In genomic region chr10:14820775-14821154, GRCh38 we compare ENCODE assay signal across 18 cellular contexts. TPM values are rescaled to one million over a fixed set of nuclear protein-coding genes. Genes with fewer than 3 reads are reported as not detected.
DNase-seq lines count a peak whose midpoint lies in the region; ATAC-seq, FAIRE-seq and TF ChIP-seq lines count a peak whose summit lies in the region.
"Had no signal": no experiment of that assay in that cellular context is flagged by ENCODE, and none has a peak within 500 bp of the region (broad histone marks: within the 10 kb centered on the region; RNA-seq: fewer than 3 reads in every experiment).

No MANE protein-coding gene starts in this region.

- H4K91ac ChIP-seq in IMR-90 (ENCODE audit: insufficient read depth, low read depth, low read length) = peak overlapping the region; percentile 72

- no peak for TF ChIP-seq POLR2A in IMR-90 (IDR thresholded peaks at IDR 0.05; ENCODE audit: low read depth, low read length)

- TF ChIP-seq RAD21 in IMR-90 (IDR thresholded peaks at IDR 0.05; ENCODE audit: low read length) = no peak

- H3K4me3 ChIP-seq in IMR-90 (ENCODE audit: insufficient read depth, low read depth, low read length) = no peak overlapping the region
- no peak overlapping the region for H3K4me3 ChIP-seq in SJSA1
- H3K4me3 ChIP-seq in small intestine (ENCODE audit: low read depth in 1 of 2, low read length in 2 of 2) = no peak overlapping the region
- H3K4me3 ChIP-seq: BLaER1, cardiac muscle cell, heart left ventricle, prostate gland had no signal

- in situ Hi-C loops in IMR-90 (cut with MboI; ENCODE audit: low sequenced_read_pairs) = loop anchor here (5.0 to 25.0 kb wide), 3 partner anchors 226 to 633 kb away; no protein-coding TSS in a partner anchor

- no peak overlapping the region for H2BK5ac ChIP-seq in IMR-90 (ENCODE audit: low read depth, low read length, poor library complexity, severe bottlenecking)

- H3K9me3 Mint-ChIP-seq in stimulated activated memory B cell treated with anti-CD40 and anti-IgM and Interleukin-4, amounts not matched to agents 10 μg/mL and 1 μg/mL and 100 μg/mL, for 72 hours = no peaks in the 10 kb centered on the region
- H3K9me3 Mint-ChIP-seq: activated T-helper 1 cell treated with anti-CD3 and anti-CD28 coated beads, Interleukin-12 subunit alpha, Interleukin-12 subunit beta, Interleukin-2, Interleukin-4 antibody, amounts not matched to agents 30 ng/mL and 10 ng/mL and 1 ng/mL, durations not matched to agents 14 hours and 24 hours and 36 hours; naive thymus-derived CD4-positive, alpha-beta T cell; type B pancreatic cell had no signal

- H4K8ac ChIP-seq in IMR-90 (ENCODE audit: low read depth in 2 of 2, low read length in 2 of 2) = peak overlapping the region; percentile 12 to 49; a peak in 3 of 4 replicates

- H3K9ac ChIP-seq in IMR-90 (ENCODE audit: low read depth, low read length) = no peak overlapping the region
- H3K9ac ChIP-seq: BLaER1 had no signal

- POLR2A ChIA-PET in IMR-90 (lab: Charles Lee; ENCODE audit: unreplicated experiment) = no interaction called here

- no peaks in the 10 kb centered on the region for H4K20me1 ChIP-seq in IMR-90 (ENCODE audit: insufficient read depth, low read length)
- H4K20me1 ChIP-seq: BLaER1 had no signal

- DNase-seq in IMR-90 (no peak), SJSA1 (ENCODE audit: low read depth in 1 of 2, low spot score in 2 of 2) (no peak), small intestine (no peak)
- DNase-seq: DMS53; heart left ventricle; naive thymus-derived CD4-positive, alpha-beta T cell; NCI-H748 treated with DMSO at 0.1 percent for 48 hours; RPMI8226; stimulated activated CD4-positive, alpha-beta T cell treated with anti-CD3 and anti-CD28 coated beads, Interleukin-12 subunit alpha, Interleukin-12 subunit beta, amount 100 ng/mL, for 4 hours; stimulated activated naive CD8-positive, alpha-beta T cell treated with anti-CD3 and anti-CD28 coated beads, Interleukin-15, Interleukin-2, amounts not matched to agents 100 U/mL and 50 U/mL, for 24 hours; WERI-Rb-1 had no signal

- no peak for TF ChIP-seq CTCF in IMR-90 (conservative IDR thresholded peaks at IDR 0.05; ENCODE audit: low read depth, low read length)

- 100% methylated on average over 3 of the region's 5 CpGs; no CpG with 5 or more reads in 1 of the 2 experiments for WGBS in IMR-90 (ENCODE audit: extremely low coverage in 2 of 2, insufficient read length in 1 of 2), 2 experiments
- WGBS in small intestine, 3 donors = 91 to 95% (median 94%) methylated on average over 5 of the region's 5 CpGs

- no peaks in the 10 kb centered on the region for H3K36me3 ChIP-seq in IMR-90 (ENCODE audit: control insufficient read depth, insufficient read depth, low read length)
- no peaks in the 10 kb centered on the region for H3K36me3 ChIP-seq in SJSA1
- H3K36me3 ChIP-seq in small intestine (ENCODE audit: control insufficient read depth in 2 of 2, insufficient read depth in 2 of 2, low read length in 2 of 2) = no peaks in the 10 kb centered on the region
- H3K36me3 ChIP-seq: BLaER1, cardiac muscle cell, heart left ventricle, prostate gland, WERI-Rb-1 had no signal

- no peak for ATAC-seq in IMR-90 (ENCODE audit: low read depth)
- ATAC-seq in stimulated activated memory B cell treated with anti-CD40 and anti-IgM and Interleukin-4, amounts not matched to agents 10 μg/mL and 1 μg/mL and 100 μg/mL, for 72 hours = no peak
- no peak for ATAC-seq in HG02981 (IDR thresholded peaks at IDR 0.05; ENCODE audit: unreplicated experiment)
- ATAC-seq: naive thymus-derived CD4-positive, alpha-beta T cell; stimulated activated naive CD8-positive, alpha-beta T cell treated with anti-CD3 and anti-CD28 coated beads, Interleukin-15, Interleukin-2, amounts not matched to agents 100 U/mL and 50 U/mL, for 24 hours had no signal

- H3K79me1 ChIP-seq in IMR-90 (ENCODE audit: low read depth in 1 of 2, low read length in 2 of 2) = peaks cover 0 to 4% of the 10 kb centered on the region in 2 experiments; a peak in 1 of 4 replicates

- H3K4me1 ChIP-seq in IMR-90 (ENCODE audit: control insufficient read depth, insufficient read depth, low read length) (peaks cover 3% of the 10 kb centered on the region), SJSA1 (replicated peaks) (peaks cover 13% of the 10 kb centered on the region), small intestine (ENCODE audit: control insufficient read depth in 2 of 2, insufficient read depth in 1 of 2, low read depth in 1 of 2, low read length in 1 of 2) (peaks cover 0 to 3% of the 10 kb centered on the region in 2 donors)
- H3K4me1 ChIP-seq: prostate gland had no signal

- H2AK9ac ChIP-seq in IMR-90 (replicated peaks; ENCODE audit: low read depth, low read length, poor library complexity) = no peak overlapping the region

- H3K9me3 ChIP-seq in IMR-90 (ENCODE audit: control insufficient read depth, insufficient read depth, low read length) = no peaks in the 10 kb centered on the region
- no peaks in the 10 kb centered on the region for H3K9me3 ChIP-seq in SJSA1 (replicated peaks)
- H3K9me3 ChIP-seq in small intestine (ENCODE audit: control insufficient read depth, low read depth) = no peaks in the 10 kb centered on the region
- H3K9me3 ChIP-seq: BLaER1, heart left ventricle, prostate gland had no signal

- no peak overlapping the region for H3K27ac ChIP-seq in IMR-90 (ENCODE audit: insufficient read depth, low read length)
- H3K27ac ChIP-seq in SJSA1 = peak overlapping the region; percentile 80
- no peak overlapping the region for H3K27ac ChIP-seq in small intestine (ENCODE audit: low read depth in 1 of 2, low read length in 1 of 2)
- H3K27ac ChIP-seq: BLaER1, cardiac muscle cell, heart left ventricle, prostate gland, WERI-Rb-1 had no signal

- CTCF ChIA-PET in IMR-90 (lab: Yijun Ruan, JAX) = no interaction called here

- dilution Hi-C loops in IMR-90 (cut with HindIII; ENCODE audit: low sequenced_read_pairs, unreplicated experiment) = no loop called here

- H3K36me3 Mint-ChIP-seq in stimulated activated memory B cell treated with anti-CD40 and anti-IgM and Interleukin-4, amounts not matched to agents 10 μg/mL and 1 μg/mL and 100 μg/mL, for 72 hours = no peaks in the 10 kb centered on the region
- H3K36me3 Mint-ChIP-seq: type B pancreatic cell had no signal

- H4K5ac ChIP-seq in IMR-90 (ENCODE audit: low read depth, low read length) = no peak overlapping the region

- peak overlapping the region; percentile 79; the same call in 1 of the 3 replicates for H2BK15ac ChIP-seq in IMR-90 (ENCODE audit: low read depth, low read length)

- H3K4ac ChIP-seq in IMR-90 (ENCODE audit: low read depth, low read length) = peak overlapping the region; percentile 73

- peaks cover 19% of the 10 kb centered on the region for H3K4me1 Mint-ChIP-seq in stimulated activated memory B cell treated with anti-CD40 and anti-IgM and Interleukin-4, amounts not matched to agents 10 μg/mL and 1 μg/mL and 100 μg/mL, for 72 hours

- peak overlapping the region; percentile 79 for H2BK120ac ChIP-seq in IMR-90 (ENCODE audit: low read depth, low read length)

- intact Hi-C loops in IMR-90 (cut with micrococcal nuclease) = loop anchor here (5.0 to 10.0 kb wide), 2 partner anchors 163 to 626 kb away; no protein-coding TSS in a partner anchor

- no peak overlapping the region for H3K56ac ChIP-seq in IMR-90 (ENCODE audit: extremely low read depth, insufficient read depth, low read length)

- H3K9me1 ChIP-seq in IMR-90 (ENCODE audit: insufficient read depth, low read length) = peaks cover 4% of the 10 kb centered on the region; the same call in 1 of the 2 replicates

- H2BK20ac ChIP-seq in IMR-90 (ENCODE audit: low read depth, low read length) = peak overlapping the region; percentile 91

- H3K27me3 ChIP-seq in IMR-90 (ENCODE audit: control insufficient read depth, insufficient read depth, low read length) = peaks cover 2% of the 10 kb centered on the region
- H3K27me3 ChIP-seq in SJSA1 (replicated peaks) = no peaks in the 10 kb centered on the region
- no peaks in the 10 kb centered on the region for H3K27me3 ChIP-seq in small intestine (ENCODE audit: control insufficient read depth in 2 of 2, insufficient read depth in 2 of 2, low read length in 2 of 2)
- H3K27me3 ChIP-seq: BLaER1, cardiac muscle cell, heart left ventricle had no signal

- no TSS peak for BruUV-seq in IMR-90 (replicated peaks; lab: Mats Ljungman, UMichigan)

- no peak overlapping the region for H3K4me2 ChIP-seq in IMR-90 (ENCODE audit: low read depth, low read length)
- H3K4me2 ChIP-seq: BLaER1 had no signal

- H3K27me3 Mint-ChIP-seq in stimulated activated memory B cell treated with anti-CD40 and anti-IgM and Interleukin-4, amounts not matched to agents 10 μg/mL and 1 μg/mL and 100 μg/mL, for 72 hours = no peaks in the 10 kb centered on the region

- FAIRE-seq in small intestine (lab: Jason Lieb, UNC) = no peak

- H3K18ac ChIP-seq in IMR-90 (ENCODE audit: low read depth, low read length) = no peak overlapping the region

- H3K23ac ChIP-seq in IMR-90 (ENCODE audit: low read depth, low read length) = no peak overlapping the region; the same call in 1 of the 2 replicates

- peak overlapping the region; percentile 67 for H3K27ac Mint-ChIP-seq in stimulated activated memory B cell treated with anti-CD40 and anti-IgM and Interleukin-4, amounts not matched to agents 10 μg/mL and 1 μg/mL and 100 μg/mL, for 72 hours
- H3K27ac Mint-ChIP-seq: activated T-helper 1 cell treated with anti-CD3 and anti-CD28 coated beads, Interleukin-12 subunit alpha, Interleukin-12 subunit beta, Interleukin-2, Interleukin-4 antibody, amounts not matched to agents 30 ng/mL and 10 ng/mL and 1 ng/mL, durations not matched to agents 14 hours and 24 hours and 36 hours; type B pancreatic cell had no signal

- peak overlapping the region; percentile 38 for H2AFZ ChIP-seq in IMR-90 (replicated peaks; ENCODE audit: low read length, poor library complexity)

- H3K14ac ChIP-seq in IMR-90 (replicated peaks; ENCODE audit: low read depth, low read length) = peak overlapping the region; percentile 55

- H2AK5ac ChIP-seq in IMR-90 (ENCODE audit: low read depth, low read length) = peak overlapping the region; percentile 92

- no peak overlapping the region for H3K4me3 Mint-ChIP-seq in stimulated activated memory B cell treated with anti-CD40 and anti-IgM and Interleukin-4, amounts not matched to agents 10 μg/mL and 1 μg/mL and 100 μg/mL, for 72 hours
- H3K4me3 Mint-ChIP-seq: activated T-helper 1 cell treated with anti-CD3 and anti-CD28 coated beads, Interleukin-12 subunit alpha, Interleukin-12 subunit beta, Interleukin-2, Interleukin-4 antibody, amounts not matched to agents 30 ng/mL and 10 ng/mL and 1 ng/mL, durations not matched to agents 14 hours and 24 hours and 36 hours; naive thymus-derived CD4-positive, alpha-beta T cell; type B pancreatic cell had no signal

RNA-seq across cellular contexts. Expression of gene CDNF, which starts 17.1 kb away (rescaled TPM):
- 0.72 and 0.83 TPM in 2 replicates for total RNA-seq in IMR-90 (2012; rRNA removed)
- 1.1 and 1.3 TPM in 2 replicates for polyA plus RNA-seq in IMR-90 (2012; rRNA removed)
- polyA plus RNA-seq in IMR-90 (2012; cell fraction: cytosol; rRNA removed) = 0.54 and 1.3 TPM in 2 replicates
- 0.44 and 2.9 TPM in 2 replicates for polyA plus RNA-seq in IMR-90 (2012; cell fraction: nucleus; rRNA removed; ENCODE audit: low replicate concordance)
- 0.29 and 0.38 TPM in 2 replicates for total RNA-seq in SJSA1 (2014; rRNA removed; shearing (Covaris generic))
- 1 to 10 TPM in 1 of 3 donors, under 1 TPM in 1, not detected in 1; 0.75 to 1.8 TPM for polyA plus RNA-seq in small intestine

RNA-seq across cellular contexts. Expression of gene HSPA14, which starts 17.3 kb away (rescaled TPM):
- total RNA-seq in IMR-90 (2012; rRNA removed) = 11.8 and 15.6 TPM in 2 replicates
- 8.7 and 10.3 TPM in 2 replicates for polyA plus RNA-seq in IMR-90 (2012; rRNA removed)
- 2.3 and 3.8 TPM in 2 replicates for polyA plus RNA-seq in IMR-90 (2012; cell fraction: cytosol; rRNA removed)
- polyA plus RNA-seq in IMR-90 (2012; cell fraction: nucleus; rRNA removed; ENCODE audit: low replicate concordance) = 2.2 and 12.8 TPM in 2 replicates
- total RNA-seq in SJSA1 (2014; rRNA removed; shearing (Covaris generic)) = 36.5 and 40.4 TPM in 2 replicates
- 10 to 100 TPM; 15.9 to 19.9 (median 19.2) TPM for polyA plus RNA-seq in small intestine

RNA-seq across cellular contexts. Expression of gene MSANTD7, which starts 17.3 kb away (rescaled TPM):
- 16.0 and 17.2 TPM in 2 replicates for total RNA-seq in IMR-90 (2012; rRNA removed)
- polyA plus RNA-seq in IMR-90 (2012; rRNA removed) (4.2 and 4.7 TPM in 2 replicates), small intestine (1 to 10 TPM; 3.0 to 6.0 (median 3.6) TPM)
- 1.5 and 2.0 TPM in 2 replicates for polyA plus RNA-seq in IMR-90 (2012; cell fraction: cytosol; rRNA removed)
- 3.0 and 8.7 TPM in 2 replicates for polyA plus RNA-seq in IMR-90 (2012; cell fraction: nucleus; rRNA removed; ENCODE audit: low replicate concordance)
- 18.2 and 25.7 TPM in 2 replicates for total RNA-seq in SJSA1 (2014; rRNA removed; shearing (Covaris generic))

RNA-seq across cellular contexts. Expression of gene FAM107B, which starts 46.1 kb away (rescaled TPM):
- total RNA-seq in IMR-90 (2012; rRNA removed) = 27.1 and 46.4 TPM in 2 replicates
- polyA plus RNA-seq in IMR-90 (2012; rRNA removed) (19.1 and 26.4 TPM in 2 replicates), small intestine (10 to 100 TPM; 33.3 to 38.7 (median 38.6) TPM)
- 3.5 and 6.9 TPM in 2 replicates for polyA plus RNA-seq in IMR-90 (2012; cell fraction: cytosol; rRNA removed)
- polyA plus RNA-seq in IMR-90 (2012; cell fraction: nucleus; rRNA removed; ENCODE audit: low replicate concordance) = 3.2 and 19.8 TPM in 2 replicates
- total RNA-seq in SJSA1 (2014; rRNA removed; shearing (Covaris generic)) = 31.9 and 35.6 TPM in 2 replicates

RNA-seq across cellular contexts. Expression of gene SUV39H2, which starts 57.9 kb away (rescaled TPM):
- total RNA-seq in IMR-90 (2012; rRNA removed) = 14.5 and 23.3 TPM in 2 replicates
- polyA plus RNA-seq in IMR-90 (2012; rRNA removed) (3.6 and 5.3 TPM in 2 replicates), small intestine (1 to 10 TPM; 2.7 to 7.3 (median 2.9) TPM)
- polyA plus RNA-seq in IMR-90 (2012; cell fraction: cytosol; rRNA removed) = 0.40 and 0.76 TPM in 2 replicates
- polyA plus RNA-seq in IMR-90 (2012; cell fraction: nucleus; rRNA removed; ENCODE audit: low replicate concordance) = 0.23 and 2.1 TPM in 2 replicates
- 45.1 and 46.0 TPM in 2 replicates for total RNA-seq in SJSA1 (2014; rRNA removed; shearing (Covaris generic))
